8 cellular contexts compared by ENCODE assay signal in the genomic region with DNA sequence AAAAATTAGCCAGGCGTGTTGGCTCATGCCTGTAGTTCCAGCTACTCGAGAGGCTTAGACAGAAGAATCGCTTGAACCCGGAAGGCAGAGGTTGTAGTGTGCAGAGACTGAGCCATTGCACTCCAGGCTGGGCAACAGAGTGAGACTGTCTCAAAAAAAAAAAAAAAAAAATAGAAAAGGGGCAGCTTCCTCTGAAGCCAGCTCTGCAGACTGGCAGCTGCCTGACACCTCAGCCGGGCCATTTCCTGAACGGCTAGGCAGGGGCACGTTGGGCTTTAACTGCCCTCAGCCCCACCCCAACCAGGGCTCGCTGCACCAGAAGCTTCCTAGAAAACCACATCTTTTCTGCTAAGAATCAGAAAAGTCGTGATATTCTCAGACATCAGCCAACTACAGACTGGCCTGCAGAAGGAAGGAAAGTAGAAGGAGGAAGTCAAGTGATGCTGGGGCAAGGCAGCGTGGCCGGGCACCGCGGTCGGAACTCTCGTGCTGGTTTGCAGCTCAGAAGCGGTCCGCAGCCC. TPM values are rescaled to one million over a fixed set of nuclear protein-coding genes. Genes with fewer than 3 reads are reported as not detected.
DNase-seq lines count a peak whose midpoint lies in the region; ATAC-seq, FAIRE-seq and TF ChIP-seq lines count a peak whose summit lies in the region.

No MANE protein-coding gene starts in this region.

- no TSS peak for BruUV-seq in mammary epithelial cell (replicated peaks; lab: Mats Ljungman, UMichigan)

- ATAC-seq in GM19455 (IDR thresholded peaks at IDR 0.05; ENCODE audit: unreplicated experiment) (peak; percentile 61), HG03457 (IDR thresholded peaks at IDR 0.05; ENCODE audit: unreplicated experiment) (no peak)

- intact Hi-C loops in activated naive CD4-positive, alpha-beta T cell treated with anti-CD3 and anti-CD28 coated beads for 36 hours (cut with micrococcal nuclease): no loop called here
- intact Hi-C loops in mammary epithelial cell (cut with micrococcal nuclease): no loop called here

- DNase-seq in AML-193 (lab: John Stamatoyannopoulos, UW): peak; percentile 92 to 96
- DNase-seq in MV-4-11 (lab: John Stamatoyannopoulos, UW): peak; percentile 96
- DNase-seq in activated naive CD4-positive, alpha-beta T cell treated with anti-CD3 and anti-CD28 coated beads for 36 hours: peak; percentile 53
- DNase-seq in stimulated activated CD4-positive, alpha-beta T cell treated with anti-CD3 and anti-CD28 coated beads, Interleukin-15, amount 100 ng/mL, for 24 hours: peak; percentile 46
- no peak for DNase-seq in RCC 7860 (ENCODE audit: low spot score)
- DNase-seq in mammary epithelial cell: no peak

- H3K4me3 ChIP-seq in mammary epithelial cell (replicated peaks in 1 of 3; ENCODE audit: insufficient read depth in 1 of 3, low read depth in 2 of 3, low read length in 3 of 3): no peak overlapping the region

- no peak overlapping the region for H3K27ac Mint-ChIP-seq in activated naive CD4-positive, alpha-beta T cell treated with anti-CD3 and anti-CD28 coated beads for 36 hours

- peaks cover 2% of the 10 kb centered on the region for H3K27me3 ChIP-seq in mammary epithelial cell (ENCODE audit: insufficient read depth, low read length)

- no peak overlapping the region for H3K27ac ChIP-seq in mammary epithelial cell (ENCODE audit: insufficient read depth, low read depth, low read length)

- no peaks in the 10 kb centered on the region for H3K36me3 ChIP-seq in mammary epithelial cell (ENCODE audit: insufficient read depth, low read length)

- no peaks in the 10 kb centered on the region for H3K9me3 ChIP-seq in mammary epithelial cell (replicated peaks; ENCODE audit: insufficient read depth, low read length)

- FAIRE-seq in RCC 7860 (lab: Jason Lieb, UNC): no peak

- H3K4me1 Mint-ChIP-seq in activated naive CD4-positive, alpha-beta T cell treated with anti-CD3 and anti-CD28 coated beads for 36 hours (ENCODE audit: low read depth): peaks cover 26% of the 10 kb centered on the region

- no peaks in the 10 kb centered on the region for H3K36me3 Mint-ChIP-seq in activated naive CD4-positive, alpha-beta T cell treated with anti-CD3 and anti-CD28 coated beads for 36 hours (ENCODE audit: low read depth)

- CTCF ChIA-PET in activated naive CD4-positive, alpha-beta T cell treated with anti-CD3 and anti-CD28 coated beads for 36 hours (lab: Charles Lee): interaction anchor here (0.6 to 2.5 kb wide), 4 partner anchors 8 to 24 kb away, joined by 3 to 13 read pairs (median 4); no protein-coding TSS in a partner anchor
- CTCF ChIA-PET in mammary epithelial cell (lab: Charles Lee; ENCODE audit: low non-redundant PET): no interaction called here

- H3K4me3 Mint-ChIP-seq in activated naive CD4-positive, alpha-beta T cell treated with anti-CD3 and anti-CD28 coated beads for 36 hours: peak overlapping the region; percentile 32

- no peak for TF ChIP-seq CTCF in mammary epithelial cell (conservative IDR thresholded peaks at IDR 0.05 in 1 of 2, IDR thresholded peaks at IDR 0.05 in 1 of 2; ENCODE audit: extremely low read depth in 1 of 2, insufficient read depth in 1 of 2, low read depth in 1 of 2, low read length in 2 of 2)

- no peaks in the 10 kb centered on the region for H4K20me1 ChIP-seq in mammary epithelial cell (ENCODE audit: insufficient read depth, low read length)

- H3K4me2 ChIP-seq in mammary epithelial cell (ENCODE audit: insufficient read depth, low read depth, low read length): no peak overlapping the region

- dilution Hi-C loops in mammary epithelial cell (cut with HindIII; ENCODE audit: low sequenced_read_pairs): loop anchor here (5.0 kb wide), 1 partner anchor 53 kb away; no protein-coding TSS in a partner anchor

- no peaks in the 10 kb centered on the region for H3K9me3 Mint-ChIP-seq in activated naive CD4-positive, alpha-beta T cell treated with anti-CD3 and anti-CD28 coated beads for 36 hours

- no peak overlapping the region for H2AFZ ChIP-seq in mammary epithelial cell (ENCODE audit: low read depth, low read length)

- WGBS in mammary epithelial cell (ENCODE audit: low coverage, missing lambda C conversion rate): 83% methylated on average over 11 of the region's 17 CpGs

- no peaks in the 10 kb centered on the region for H3K4me1 ChIP-seq in mammary epithelial cell (ENCODE audit: insufficient read depth, low read length)

- no peaks in the 10 kb centered on the region for H3K79me2 ChIP-seq in mammary epithelial cell (ENCODE audit: insufficient read depth, low read length)

- in situ Hi-C loops in mammary epithelial cell (cut with MboI; ENCODE audit: low sequenced_read_pairs in 2 of 2): no loop called here

- no peaks in the 10 kb centered on the region for H3K27me3 Mint-ChIP-seq in activated naive CD4-positive, alpha-beta T cell treated with anti-CD3 and anti-CD28 coated beads for 36 hours (ENCODE audit: low read depth)

- no peak overlapping the region for H3K9ac ChIP-seq in mammary epithelial cell (ENCODE audit: insufficient read depth, low read length)

RNA-seq across cellular contexts. Expression of a gene that starts 38.0 kb away (rescaled TPM):
- total RNA-seq in activated naive CD4-positive, alpha-beta T cell treated with anti-CD3 and anti-CD28 coated beads for 36 hours: 10 to 100 TPM; 16.9 to 18.7 TPM
- 10 to 100 TPM; 30.3 to 37.1 TPM for total RNA-seq in mammary epithelial cell
- polyA plus RNA-seq in mammary epithelial cell: 30.2 TPM
- 30.7 TPM for polyA minus RNA-seq in mammary epithelial cell

Comparison
In these comparisons a context has a peak if more than half of its experiments do, and no peak if none do; other contexts are left out.
1. DNase-seq: peak in AML-193 (2 of 2), MV-4-11 (single experiment), activated naive CD4-positive, alpha-beta T cell treated with anti-CD3 and anti-CD28 coated beads for 36 hours (single experiment) and stimulated activated CD4-positive, alpha-beta T cell treated with anti-CD3 and anti-CD28 coated beads, Interleukin-15, amount 100 ng/mL, for 24 hours (single experiment); none in RCC 7860 (single experiment) and mammary epithelial cell (single experiment).